Comparison of ENCODE assay signal across 24 cellular contexts in the genomic region with DNA sequence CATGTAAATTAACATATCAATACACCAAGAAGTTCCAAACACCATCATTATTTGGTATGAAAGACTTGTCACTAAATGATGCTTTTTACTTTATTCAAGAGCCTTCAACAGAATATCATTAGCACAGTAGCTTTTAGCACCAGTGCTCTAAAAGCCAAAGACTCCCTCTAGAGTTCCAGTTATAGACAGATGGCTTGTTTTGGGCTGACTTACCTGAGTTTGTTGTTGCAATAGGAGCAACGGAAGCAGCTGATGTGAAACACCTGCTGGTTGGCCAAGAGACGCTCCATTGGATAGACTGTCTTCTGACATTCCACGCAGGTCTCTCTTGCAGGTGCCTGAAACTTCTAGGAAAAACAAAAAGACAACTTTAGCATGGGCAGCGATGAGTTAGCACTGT.
"Had no signal": no experiment of that assay in that cellular context is flagged by ENCODE, and none has a peak within 500 bp of the region (broad histone marks: within the 10 kb centered on the region; RNA-seq: fewer than 3 reads in every experiment).

No MANE protein-coding gene starts in this region.

- H3K4me3 Mint-ChIP-seq: activated CD8-positive, alpha-beta T cell treated with anti-CD3 and anti-CD28 coated beads for 36 hours; activated T-helper 1 cell treated with anti-CD3 and anti-CD28 coated beads, Interleukin-12 subunit alpha, Interleukin-12 subunit beta, Interleukin-2, Interleukin-4 antibody, amounts not matched to agents 30 ng/mL and 10 ng/mL and 1 ng/mL, durations not matched to agents 14 hours and 24 hours and 36 hours; naive B cell; neural progenitor cell; T-helper 2 cell treated with Interferon-gamma antibody and Interleukin-4, amounts not matched to agents 5 μg/mL and 100 μg/mL, for 36 hours; type B pancreatic cell; WTC11 had no signal

- H3K27me3 Mint-ChIP-seq: activated CD8-positive, alpha-beta T cell treated with anti-CD3 and anti-CD28 coated beads for 36 hours; naive B cell; type B pancreatic cell had no signal

- DNase-seq: activated CD4-positive, alpha-beta T cell treated with anti-CD3 and anti-CD28 coated beads for 4 hours; activated CD8-positive, alpha-beta memory T cell treated with anti-CD3 and anti-CD28 coated beads, Interleukin-2, amount 50 U/mL, for 4 hours; activated CD8-positive, alpha-beta T cell treated with anti-CD3 and anti-CD28 coated beads for 36 hours; activated naive CD4-positive, alpha-beta T cell; aorta; dermis blood vessel endothelial cell; effector memory CD4-positive, alpha-beta T cell; esophagus squamous epithelium; heart right ventricle; kidney glomerular epithelial cell; left ventricle myocardium superior; mucosa of descending colon; naive B cell; stimulated activated CD4-positive, alpha-beta T cell treated with anti-CD3 and anti-CD28 coated beads, Interleukin-12 subunit alpha, Interleukin-12 subunit beta, amount 100 ng/mL, for 4 hours; stimulated activated CD4-positive, alpha-beta T cell treated with anti-CD3 and anti-CD28 coated beads, Interleukin-1b, Interleukin-23, amount 100 ng/mL, for 48 hours; stomach; testis had no signal

- H3K4me1 Mint-ChIP-seq: naive B cell had no signal

- H3K27ac Mint-ChIP-seq: activated CD8-positive, alpha-beta T cell treated with anti-CD3 and anti-CD28 coated beads for 36 hours; activated T-helper 1 cell treated with anti-CD3 and anti-CD28 coated beads, Interleukin-12 subunit alpha, Interleukin-12 subunit beta, Interleukin-2, Interleukin-4 antibody, amounts not matched to agents 30 ng/mL and 10 ng/mL and 1 ng/mL, durations not matched to agents 14 hours and 24 hours and 36 hours; naive B cell; neural progenitor cell; T-helper 2 cell treated with Interferon-gamma antibody and Interleukin-4, amounts not matched to agents 5 μg/mL and 100 μg/mL, for 36 hours; type B pancreatic cell; WTC11 had no signal

- H3K36me3 Mint-ChIP-seq: naive B cell had no signal

- H3K9me3 Mint-ChIP-seq: activated CD8-positive, alpha-beta T cell treated with anti-CD3 and anti-CD28 coated beads for 36 hours; activated T-helper 1 cell treated with anti-CD3 and anti-CD28 coated beads, Interleukin-12 subunit alpha, Interleukin-12 subunit beta, Interleukin-2, Interleukin-4 antibody, amounts not matched to agents 30 ng/mL and 10 ng/mL and 1 ng/mL, durations not matched to agents 14 hours and 24 hours and 36 hours; naive B cell; neural progenitor cell; T-helper 2 cell treated with Interferon-gamma antibody and Interleukin-4, amounts not matched to agents 5 μg/mL and 100 μg/mL, for 36 hours; type B pancreatic cell; WTC11 had no signal

- ATAC-seq: activated CD8-positive, alpha-beta T cell treated with anti-CD3 and anti-CD28 coated beads for 36 hours; mucosa of descending colon; WTC11 had no signal

- H3K27ac ChIP-seq: heart right ventricle, neural progenitor cell, prostate gland, right atrium auricular region, testis had no signal
